ENCODE assay signal across 23 cellular contexts in genomic region chr4:68718447-68719074, GRCh38. TPM values are rescaled to one million over a fixed set of nuclear protein-coding genes. Genes with fewer than 3 reads are reported as not detected.
"Had no signal": no experiment of that assay in that cellular context is flagged by ENCODE, and none has a peak within 500 bp of the region (broad histone marks: within the 10 kb centered on the region; RNA-seq: fewer than 3 reads in every experiment).

No MANE protein-coding gene starts in this region.

- H3K27me3 ChIP-seq: breast epithelium, esophagus muscularis mucosa, spleen had no signal

- DNase-seq: activated CD4-positive, alpha-beta memory T cell treated with anti-CD3 and anti-CD28 coated beads for 36 hours; activated gamma-delta T cell; activated naive CD8-positive, alpha-beta T cell treated with anti-CD3 and anti-CD28 coated beads for 36 hours; activated T-cell treated with anti-CD3 and anti-CD28 coated beads, Interleukin-2, amount 50 U/mL, for 48 hours; anterior cingulate cortex; hypothalamus; mammary epithelial cell; mucosa of descending colon; natural killer cell; spleen; stimulated activated CD4-positive, alpha-beta T cell treated with anti-CD3 and anti-CD28 coated beads, Interleukin-1b, Interleukin-23, amount 100 ng/mL, for 48 hours; stimulated activated naive B cell treated with anti-CD40 and anti-IgM and Interleukin-4, amounts not matched to agents 10 μg/mL and 1 μg/mL and 100 μg/mL, for 72 hours; substantia nigra; T1000; trophoblast cell had no signal

- H3K27ac ChIP-seq: breast epithelium, esophagus muscularis mucosa, prostate gland, spleen, VCaP had no signal

- H3K4me3 Mint-ChIP-seq: activated CD4-positive, alpha-beta memory T cell treated with anti-CD3 and anti-CD28 coated beads for 36 hours; activated naive CD8-positive, alpha-beta T cell treated with anti-CD3 and anti-CD28 coated beads for 36 hours; natural killer cell; stimulated activated naive B cell treated with anti-CD40 and anti-IgM and Interleukin-4, amounts not matched to agents 10 μg/mL and 1 μg/mL and 100 μg/mL, for 72 hours had no signal

- H3K27me3 Mint-ChIP-seq: activated CD4-positive, alpha-beta memory T cell treated with anti-CD3 and anti-CD28 coated beads for 36 hours; stimulated activated naive B cell treated with anti-CD40 and anti-IgM and Interleukin-4, amounts not matched to agents 10 μg/mL and 1 μg/mL and 100 μg/mL, for 72 hours had no signal

- H3K4me3 ChIP-seq: breast epithelium, esophagus muscularis mucosa, mucosa of descending colon, prostate gland, spleen had no signal

- ATAC-seq: mucosa of descending colon; natural killer cell; sciatic nerve; stimulated activated naive B cell treated with anti-CD40 and anti-IgM and Interleukin-4, amounts not matched to agents 10 μg/mL and 1 μg/mL and 100 μg/mL, for 72 hours had no signal

- H3K27ac Mint-ChIP-seq: activated CD4-positive, alpha-beta memory T cell treated with anti-CD3 and anti-CD28 coated beads for 36 hours; activated naive CD8-positive, alpha-beta T cell treated with anti-CD3 and anti-CD28 coated beads for 36 hours; natural killer cell; stimulated activated naive B cell treated with anti-CD40 and anti-IgM and Interleukin-4, amounts not matched to agents 10 μg/mL and 1 μg/mL and 100 μg/mL, for 72 hours had no signal

- H3K9me3 ChIP-seq: breast epithelium, esophagus muscularis mucosa, mucosa of descending colon, prostate gland had no signal

- H3K36me3 ChIP-seq: breast epithelium, esophagus muscularis mucosa, prostate gland, spleen had no signal

- H3K4me1 ChIP-seq: breast epithelium, esophagus muscularis mucosa, prostate gland, spleen had no signal

- H3K9me3 Mint-ChIP-seq: activated CD4-positive, alpha-beta memory T cell treated with anti-CD3 and anti-CD28 coated beads for 36 hours had no signal

- H3K4me1 Mint-ChIP-seq: activated naive CD8-positive, alpha-beta T cell treated with anti-CD3 and anti-CD28 coated beads for 36 hours; natural killer cell; stimulated activated naive B cell treated with anti-CD40 and anti-IgM and Interleukin-4, amounts not matched to agents 10 μg/mL and 1 μg/mL and 100 μg/mL, for 72 hours had no signal

- H3K36me3 Mint-ChIP-seq: activated CD4-positive, alpha-beta memory T cell treated with anti-CD3 and anti-CD28 coated beads for 36 hours; activated naive CD8-positive, alpha-beta T cell treated with anti-CD3 and anti-CD28 coated beads for 36 hours; natural killer cell; stimulated activated naive B cell treated with anti-CD40 and anti-IgM and Interleukin-4, amounts not matched to agents 10 μg/mL and 1 μg/mL and 100 μg/mL, for 72 hours had no signal

RNA-seq across cellular contexts. Expression of gene UGT2B15, which starts 48.1 kb away (rescaled TPM):
- total RNA-seq: activated CD4-positive, alpha-beta memory T cell treated with anti-CD3 and anti-CD28 coated beads for 36 hours; activated naive CD8-positive, alpha-beta T cell treated with anti-CD3 and anti-CD28 coated beads for 36 hours; cerebellum; dermis microvascular lymphatic vessel endothelial cell; esophagus muscularis mucosa; fibroblast of villous mesenchyme; mammary epithelial cell; natural killer cell; sciatic nerve had no signal
- polyA plus RNA-seq: mammary epithelial cell had no signal
